In genomic region chr14:60195179-60195810, GRCh38 we compare ENCODE assay signal across 1 cellular context.
TF ChIP-seq lines count a peak whose summit lies in the region.

No MANE protein-coding gene starts in this region.

TF ChIP-seq in GM23338, 12 proteins besides CTCF, POLR2A, EP300 and RAD21 (continued from another document):
- TF ChIP-seq ZNF462 (CRISPR knock-in tag; IDR thresholded peaks at IDR 0.05), result no peak
- no peak for TF ChIP-seq ZNF331 (CRISPR knock-in tag; IDR thresholded peaks at IDR 0.05; ENCODE audit: low read depth)
- TF ChIP-seq REST (IDR thresholded peaks at IDR 0.05; ENCODE audit: unreplicated experiment), result no peak
- no peak for TF ChIP-seq JUNB (IDR thresholded peaks at IDR 0.05; ENCODE audit: unreplicated experiment)
- no peak for TF ChIP-seq ETS1 (IDR thresholded peaks at IDR 0.05)
- no peak for TF ChIP-seq STAT1 (IDR thresholded peaks at IDR 0.05; ENCODE audit: unreplicated experiment)
